Comparison of ENCODE assay signal across 8 cellular contexts in the genomic region with DNA sequence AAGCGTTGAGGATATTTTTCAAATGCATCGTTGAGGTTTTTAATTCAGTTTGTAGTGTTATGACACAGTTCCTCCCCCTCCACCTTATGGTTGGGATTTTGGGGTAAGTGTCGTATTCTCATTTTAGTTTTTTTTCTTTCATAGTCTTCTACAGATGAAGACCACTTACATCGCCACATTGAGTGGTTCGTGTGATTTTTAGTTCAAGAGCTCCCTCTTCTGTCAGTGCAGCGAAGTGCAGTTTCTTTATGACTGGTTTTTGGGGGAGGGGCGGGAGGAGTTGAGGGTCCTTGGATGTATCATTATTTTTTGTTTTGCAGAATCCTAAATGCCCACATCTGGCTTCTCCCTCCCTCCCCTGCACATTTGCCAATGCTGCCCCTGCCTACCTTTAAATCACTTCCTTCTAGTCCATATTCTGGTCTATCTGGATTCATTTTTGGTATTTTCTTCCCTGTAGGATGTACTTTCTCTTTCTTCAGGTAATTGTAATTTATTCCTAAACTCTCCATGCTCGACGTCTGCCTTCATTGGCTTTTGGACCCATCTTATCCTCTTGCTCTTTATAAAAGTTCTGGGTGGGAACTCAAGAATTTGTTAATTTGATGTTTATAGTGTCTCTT.
DNase-seq lines count a peak whose midpoint lies in the region; ATAC-seq, FAIRE-seq and TF ChIP-seq lines count a peak whose summit lies in the region.

No MANE protein-coding gene starts in this region.

- H3K4me3 Mint-ChIP-seq in astrocyte (ENCODE audit: unreplicated experiment), result no peak overlapping the region

- H3K4me1 ChIP-seq in GM23248 (ENCODE audit: insufficient read depth) (peaks cover 3% of the 10 kb centered on the region), astrocyte (ENCODE audit: insufficient read depth, low read length) (peaks cover 16% of the 10 kb centered on the region), kidney (ENCODE audit: control insufficient read depth in 1 of 2, insufficient read depth in 1 of 2, low read depth in 1 of 2, low read length in 2 of 2) (no peaks in the 10 kb centered on the region), tibial nerve (no peaks in the 10 kb centered on the region)

- H3K79me2 ChIP-seq in GM23248 (ENCODE audit: insufficient read depth), result no peaks in the 10 kb centered on the region
- no peaks in the 10 kb centered on the region for H3K79me2 ChIP-seq in astrocyte (ENCODE audit: insufficient read depth, low read length)

- no peak for FAIRE-seq in astrocyte (lab: Jason Lieb, UNC)
- FAIRE-seq in kidney (lab: Jason Lieb, UNC), result no peak

- H3K27me3 ChIP-seq in GM23248 (replicated peaks; ENCODE audit: insufficient read depth) (no peaks in the 10 kb centered on the region), astrocyte (ENCODE audit: insufficient read depth, low read length) (no peaks in the 10 kb centered on the region), tibial nerve (no peaks in the 10 kb centered on the region)

- intact Hi-C loops in kidney (cut with DNase I), result no loop called here

- in situ Hi-C loops in GM23248 (cut with MboI), result loop anchor here (10.0 to 25.0 kb wide), 2 partner anchors 431 to 494 kb away; partner anchors contain the start of gene CAMTA1

- no peak overlapping the region for H3K27ac Mint-ChIP-seq in astrocyte (ENCODE audit: unreplicated experiment)

- H3K9me2 ChIP-seq in GM23248 (ENCODE audit: insufficient read depth), result no peaks in the 10 kb centered on the region

- H3K4me3 ChIP-seq in GM23248 (no peak overlapping the region), astrocyte (ENCODE audit: insufficient read depth, low read depth, low read length) (no peak overlapping the region), kidney (ENCODE audit: low read length in 2 of 2) (no peak overlapping the region), tibial nerve (no peak overlapping the region)

- ATAC-seq in GM21423 (IDR thresholded peaks at IDR 0.05; ENCODE audit: unreplicated experiment) (no peak), GM19463 (IDR thresholded peaks at IDR 0.05; ENCODE audit: unreplicated experiment) (no peak)

- DNase-seq in CMK (ENCODE audit: low read depth) (peak; percentile 33), GM23248 (peak; percentile 57), NCI-H446 treated with DMSO at 0.1 percent for 48 hours (lab: John Stamatoyannopoulos, UW) (peak; percentile 14), astrocyte (ENCODE audit: low read depth) (peak; percentile 7), kidney (no peak), tibial nerve (ENCODE audit: low spot score in 2 of 2) (peak in 1 of 2 donors; percentile 24)

- H3K9me3 ChIP-seq in GM23248 (ENCODE audit: low read depth), result no peaks in the 10 kb centered on the region
- no peaks in the 10 kb centered on the region for H3K9me3 ChIP-seq in astrocyte (ENCODE audit: insufficient read depth, low read depth, low read length)
- H3K9me3 ChIP-seq in kidney (ENCODE audit: control insufficient read depth in 1 of 2, low read length in 2 of 2), result no peaks in the 10 kb centered on the region
- peaks cover 0 to 7% (median 0%) of the 10 kb centered on the region in 4 donors for H3K9me3 ChIP-seq in tibial nerve

- H3K27ac ChIP-seq in GM23248, result no peak overlapping the region
- no peak overlapping the region for H3K27ac ChIP-seq in astrocyte (ENCODE audit: low read depth, low read length)
- no peak overlapping the region for H3K27ac ChIP-seq in kidney (ENCODE audit: low read depth in 2 of 2, low read length in 2 of 2)
- H3K27ac ChIP-seq in tibial nerve, result no peak overlapping the region

- 13 to 18% methylated on average over 9 of the region's 9 CpGs for whole genome bisulfite sequencing in GM23248 (ENCODE audit: low coverage in 1 of 2, low lambda C conversion rate in 2 of 2, missing lambda C conversion rate in 2 of 2), 2 experiments
- 26 to 27% methylated on average over 9 of the region's 9 CpGs for WGBS in tibial nerve, 2 donors

- H3K9me3 Mint-ChIP-seq in astrocyte (ENCODE audit: unreplicated experiment), result no peaks in the 10 kb centered on the region

- TF ChIP-seq EP300 in tibial nerve (IDR thresholded peaks at IDR 0.05), result no peak

- peak; percentile 66 for TF ChIP-seq CTCF in astrocyte (IDR thresholded peaks at IDR 0.05; ENCODE audit: insufficient read depth, low read depth, low read length)
- TF ChIP-seq CTCF in kidney (IDR thresholded peaks at IDR 0.05; ENCODE audit: borderline replicate concordance, extremely low read depth, insufficient read depth), result peak; percentile 63
- TF ChIP-seq CTCF in tibial nerve (IDR thresholded peaks at IDR 0.05), result peak; percentile 25 to 56 (median 37)

- H4K20me1 ChIP-seq in GM23248 (ENCODE audit: insufficient read depth) (no peaks in the 10 kb centered on the region), astrocyte (ENCODE audit: insufficient read depth, low read length) (no peaks in the 10 kb centered on the region)

- no peak for TF ChIP-seq POLR2A in tibial nerve (IDR thresholded peaks at IDR 0.05)

- peaks cover 3% of the 10 kb centered on the region for H3F3A ChIP-seq in GM23248 (ENCODE audit: insufficient read depth)

- H2AFZ ChIP-seq in GM23248, result no peak overlapping the region
- H2AFZ ChIP-seq in astrocyte (ENCODE audit: low read depth, low read length), result no peak overlapping the region

- H3K36me3 Mint-ChIP-seq in astrocyte (ENCODE audit: low read depth, unreplicated experiment), result peaks cover 1% of the 10 kb centered on the region

- H3K9ac ChIP-seq in GM23248 (no peak overlapping the region), astrocyte (ENCODE audit: low read length) (no peak overlapping the region), kidney (ENCODE audit: low read length in 2 of 2) (no peak overlapping the region)

- H3K4me1 Mint-ChIP-seq in astrocyte (ENCODE audit: low read depth, unreplicated experiment), result peaks cover 14% of the 10 kb centered on the region

- H3K4me2 ChIP-seq in GM23248 (ENCODE audit: unreplicated experiment), result no peak overlapping the region
- no peak overlapping the region for H3K4me2 ChIP-seq in astrocyte (ENCODE audit: low read length)

- no peaks in the 10 kb centered on the region for H3K36me3 ChIP-seq in GM23248 (ENCODE audit: low read depth)
- no peaks in the 10 kb centered on the region for H3K36me3 ChIP-seq in astrocyte (ENCODE audit: insufficient read depth, low read length)
- H3K36me3 ChIP-seq in kidney (ENCODE audit: control insufficient read depth in 1 of 2, insufficient read depth in 2 of 2, low read length in 2 of 2), result no peaks in the 10 kb centered on the region
- no peaks in the 10 kb centered on the region for H3K36me3 ChIP-seq in tibial nerve

- H3K27me3 Mint-ChIP-seq in astrocyte (ENCODE audit: low read depth, unreplicated experiment), result no peaks in the 10 kb centered on the region
